In genomic region chr15:48465410-48465809, GRCh38 we compare ENCODE assay signal across 18 cellular contexts.
DNase-seq lines count a peak whose midpoint lies in the region; ATAC-seq and TF ChIP-seq lines count a peak whose summit lies in the region.
"Had no signal": no experiment of that assay in that cellular context is flagged by ENCODE, and none has a peak within 500 bp of the region (broad histone marks: within the 10 kb centered on the region; RNA-seq: fewer than 3 reads in every experiment).

No MANE protein-coding gene starts in this region.

- no peak overlapping the region for H2AFZ ChIP-seq in SK-N-SH (ENCODE audit: low read depth)
- H2AFZ ChIP-seq: GM23338 had no signal

- H3K4me3 Mint-ChIP-seq in osteocyte (ENCODE audit: unreplicated experiment) (no peak overlapping the region), mesothelial cell of epicardium (no peak overlapping the region)
- H3K4me3 Mint-ChIP-seq: CD4-positive, alpha-beta T cell; GM23338; IgD-negative memory B cell had no signal

- POLR2A ChIA-PET in SK-N-SH (lab: Yijun Ruan, JAX) = no interaction called here

- no peak overlapping the region for H3K9ac ChIP-seq in SK-N-SH

- H3K4me1 Mint-ChIP-seq in osteocyte (ENCODE audit: unreplicated experiment) (peaks cover 44% of the 10 kb centered on the region), mesothelial cell of epicardium (no peaks in the 10 kb centered on the region)
- H3K4me1 Mint-ChIP-seq: IgD-negative memory B cell had no signal

- no peak for TF ChIP-seq RAD21 in SK-N-SH (IDR thresholded peaks at IDR 0.05; ENCODE audit: low read length)

- no peaks in the 10 kb centered on the region for H3K4me1 ChIP-seq in SK-N-SH (ENCODE audit: control insufficient read depth in 1 of 2, insufficient read depth in 2 of 2, low read depth in 1 of 2, low read length in 1 of 2)
- H3K4me1 ChIP-seq: Caco-2 had no signal

- DNase-seq in SK-N-SH (no peak), LNCaP clone FGC (ENCODE audit: low read depth) (peak; percentile 51), osteocyte (ENCODE audit: extremely low spot score, unreplicated experiment) (no peak), mesothelial cell of epicardium (ENCODE audit: low spot score in 2 of 2, unreplicated experiment in 2 of 2) (no peak)
- DNase-seq: AML-193; Caco-2; CD4-positive, alpha-beta T cell; GDM1; HCEC 1CT; KG1 had no signal

- no peaks in the 10 kb centered on the region for H4K20me1 ChIP-seq in SK-N-SH (ENCODE audit: insufficient read depth)

- H3K9me3 Mint-ChIP-seq in osteocyte (ENCODE audit: unreplicated experiment) (no peaks in the 10 kb centered on the region), mesothelial cell of epicardium (no peaks in the 10 kb centered on the region)
- H3K9me3 Mint-ChIP-seq: CD4-positive, alpha-beta T cell; GM23338; IgD-negative memory B cell had no signal

- peaks cover 9% of the 10 kb centered on the region for H3K79me2 ChIP-seq in SK-N-SH (ENCODE audit: insufficient read depth)

- peaks cover 88% of the 10 kb centered on the region for H3K36me3 Mint-ChIP-seq in osteocyte (ENCODE audit: unreplicated experiment)
- H3K36me3 Mint-ChIP-seq in mesothelial cell of epicardium = peaks cover 23% of the 10 kb centered on the region
- H3K36me3 Mint-ChIP-seq: IgD-negative memory B cell had no signal

- H3F3A ChIP-seq in SK-N-SH (replicated peaks; ENCODE audit: insufficient read depth) = peaks cover 51% of the 10 kb centered on the region

- ATAC-seq in SK-N-SH treated with all-trans-retinoic acid at 6 μM for 48 hours (no peak), GM18498 (IDR thresholded peaks at IDR 0.05; ENCODE audit: unreplicated experiment) (no peak), GM18861 (IDR thresholded peaks at IDR 0.05; ENCODE audit: unreplicated experiment) (no peak)
- ATAC-seq: A549, GM23338 had no signal

- no peak overlapping the region for H3K4me3 ChIP-seq in SK-N-SH (ENCODE audit: low read depth in 2 of 2, low read length in 1 of 2)
- no peak overlapping the region for H3K4me3 ChIP-seq in LNCaP clone FGC (ENCODE audit: low read depth, low read length)
- H3K4me3 ChIP-seq: A549, GM23338 had no signal

- 96% methylated on average over 5 of the region's 5 CpGs for WGBS in SK-N-SH (ENCODE audit: low lambda C conversion rate)

- no peaks in the 10 kb centered on the region for H3K27me3 ChIP-seq in SK-N-SH (ENCODE audit: insufficient read depth)

- H3K27me3 Mint-ChIP-seq in osteocyte (ENCODE audit: unreplicated experiment) (no peaks in the 10 kb centered on the region), mesothelial cell of epicardium (ENCODE audit: low read depth) (no peaks in the 10 kb centered on the region)
- H3K27me3 Mint-ChIP-seq: CD4-positive, alpha-beta T cell; IgD-negative memory B cell had no signal

- TF ChIP-seq EP300 in SK-N-SH (IDR thresholded peaks at IDR 0.05; ENCODE audit: borderline replicate concordance in 1 of 2, low read depth in 1 of 2, low read length in 1 of 2) = no peak

- TF ChIP-seq CTCF in SK-N-SH (IDR thresholded peaks at IDR 0.05) (no peak), LNCaP clone FGC (IDR thresholded peaks at IDR 0.05; ENCODE audit: control insufficient read depth, extremely low read depth, insufficient read depth) (no peak), osteocyte (IDR thresholded peaks at IDR 0.05) (no peak), mesothelial cell of epicardium (IDR thresholded peaks at IDR 0.05; ENCODE audit: unreplicated experiment) (no peak)

- peaks cover 94 to 95% of the 10 kb centered on the region in 2 experiments for H3K36me3 ChIP-seq in SK-N-SH (replicated peaks in 1 of 2; ENCODE audit: control insufficient read depth in 1 of 2, insufficient read depth in 2 of 2, low read length in 1 of 2)

- no peak overlapping the region for H3K4me2 ChIP-seq in SK-N-SH
- H3K4me2 ChIP-seq: A549, GM23338 had no signal

- no peaks in the 10 kb centered on the region for H3K9me3 ChIP-seq in SK-N-SH
- H3K9me3 ChIP-seq: A549, Caco-2 had no signal

- H3K27ac Mint-ChIP-seq in osteocyte (ENCODE audit: unreplicated experiment) (peak overlapping the region; percentile 59), mesothelial cell of epicardium (no peak overlapping the region)
- H3K27ac Mint-ChIP-seq: CD4-positive, alpha-beta T cell; GM23338; IgD-negative memory B cell had no signal

- H3K9me2 ChIP-seq in SK-N-SH = no peaks in the 10 kb centered on the region

- CTCF ChIA-PET in SK-N-SH (lab: Yijun Ruan, JAX) = no interaction called here

- no peak overlapping the region for H3K27ac ChIP-seq in SK-N-SH (ENCODE audit: low read depth in 2 of 2, low read length in 1 of 2)
- H3K27ac ChIP-seq: 22Rv1, A549, C4-2B had no signal

TF ChIP-seq in SK-N-SH, 30 proteins besides CTCF, POLR2A, EP300 and RAD21:
- TF ChIP-seq REST (IDR thresholded peaks at IDR 0.05; ENCODE audit: low read depth, low read length) (peak; percentile 29; the same call in 1 of the 2 replicates), GATA2 (CRISPR knock-in tag; IDR thresholded peaks at IDR 0.05) (no peak)

TF ChIP-seq in SK-N-SH treated with all-trans-retinoic acid at 6 μM for 48 hours, 23 proteins besides CTCF, POLR2A, EP300 and RAD21:
- TF ChIP-seq CSDC2 (CRISPR knock-in tag; IDR thresholded peaks at IDR 0.05) (no peak), ZNF565 (CRISPR knock-in tag; conservative IDR thresholded peaks at IDR 0.05; ENCODE audit: low read depth) (no peak)
